ENCODE assay signal across 2 cellular contexts in the genomic region with DNA sequence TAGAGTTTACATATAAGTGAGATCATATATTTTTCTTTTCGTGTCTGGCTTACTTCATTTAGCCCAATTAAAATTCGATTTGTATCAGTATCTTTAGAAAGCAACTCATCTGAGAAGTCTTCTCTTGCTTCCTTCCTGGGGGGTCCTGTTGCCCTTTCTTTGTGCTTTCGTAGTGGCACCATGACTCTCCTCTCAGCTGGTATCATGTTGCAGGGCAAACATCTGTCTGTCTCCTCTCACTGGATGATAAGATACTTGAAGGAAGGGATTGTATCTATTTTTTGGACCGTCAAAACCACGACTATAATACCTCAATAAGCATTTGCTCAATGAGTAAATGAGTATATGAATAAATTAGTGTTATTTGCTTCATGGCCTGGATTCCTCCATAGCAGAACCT.
TF ChIP-seq lines count a peak whose summit lies in the region.

No MANE protein-coding gene starts in this region.

TF ChIP-seq in SK-N-SH, 30 proteins besides CTCF, POLR2A, EP300 and RAD21 (continued from another document):
- TF ChIP-seq, protein P1, sequence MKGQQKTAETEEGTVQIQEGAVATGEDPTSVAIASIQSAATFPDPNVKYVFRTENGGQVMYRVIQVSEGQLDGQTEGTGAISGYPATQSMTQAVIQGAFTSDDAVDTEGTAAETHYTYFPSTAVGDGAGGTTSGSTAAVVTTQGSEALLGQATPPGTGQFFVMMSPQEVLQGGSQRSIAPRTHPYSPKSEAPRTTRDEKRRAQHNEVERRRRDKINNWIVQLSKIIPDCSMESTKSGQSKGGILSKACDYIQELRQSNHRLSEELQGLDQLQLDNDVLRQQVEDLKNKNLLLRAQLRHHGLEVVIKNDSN (IDR thresholded peaks at IDR 0.05; ENCODE audit: borderline replicate concordance, low read depth): no peak
- TF ChIP-seq, protein P2, sequence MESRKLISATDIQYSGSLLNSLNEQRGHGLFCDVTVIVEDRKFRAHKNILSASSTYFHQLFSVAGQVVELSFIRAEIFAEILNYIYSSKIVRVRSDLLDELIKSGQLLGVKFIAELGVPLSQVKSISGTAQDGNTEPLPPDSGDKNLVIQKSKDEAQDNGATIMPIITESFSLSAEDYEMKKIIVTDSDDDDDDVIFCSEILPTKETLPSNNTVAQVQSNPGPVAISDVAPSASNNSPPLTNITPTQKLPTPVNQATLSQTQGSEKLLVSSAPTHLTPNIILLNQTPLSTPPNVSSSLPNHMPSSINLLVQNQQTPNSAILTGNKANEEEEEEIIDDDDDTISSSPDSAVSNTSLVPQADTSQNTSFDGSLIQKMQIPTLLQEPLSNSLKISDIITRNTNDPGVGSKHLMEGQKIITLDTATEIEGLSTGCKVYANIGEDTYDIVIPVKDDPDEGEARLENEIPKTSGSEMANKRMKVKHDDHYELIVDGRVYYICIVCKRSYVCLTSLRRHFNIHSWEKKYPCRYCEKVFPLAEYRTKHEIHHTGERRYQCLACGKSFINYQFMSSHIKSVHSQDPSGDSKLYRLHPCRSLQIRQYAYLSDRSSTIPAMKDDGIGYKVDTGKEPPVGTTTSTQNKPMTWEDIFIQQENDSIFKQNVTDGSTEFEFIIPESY (IDR thresholded peaks at IDR 0.05; ENCODE audit: borderline replicate concordance, low read depth): no peak
- TF ChIP-seq SIN3A (IDR thresholded peaks at IDR 0.05; ENCODE audit: borderline replicate concordance, low read depth, low read length): no peak
- no peak for TF ChIP-seq FOXJ3 (CRISPR knock-in tag; IDR thresholded peaks at IDR 0.05)
- TF ChIP-seq TAF1 (IDR thresholded peaks at IDR 0.05; ENCODE audit: borderline replicate concordance, low read depth, low read length): no peak
- TF ChIP-seq, protein P3, sequence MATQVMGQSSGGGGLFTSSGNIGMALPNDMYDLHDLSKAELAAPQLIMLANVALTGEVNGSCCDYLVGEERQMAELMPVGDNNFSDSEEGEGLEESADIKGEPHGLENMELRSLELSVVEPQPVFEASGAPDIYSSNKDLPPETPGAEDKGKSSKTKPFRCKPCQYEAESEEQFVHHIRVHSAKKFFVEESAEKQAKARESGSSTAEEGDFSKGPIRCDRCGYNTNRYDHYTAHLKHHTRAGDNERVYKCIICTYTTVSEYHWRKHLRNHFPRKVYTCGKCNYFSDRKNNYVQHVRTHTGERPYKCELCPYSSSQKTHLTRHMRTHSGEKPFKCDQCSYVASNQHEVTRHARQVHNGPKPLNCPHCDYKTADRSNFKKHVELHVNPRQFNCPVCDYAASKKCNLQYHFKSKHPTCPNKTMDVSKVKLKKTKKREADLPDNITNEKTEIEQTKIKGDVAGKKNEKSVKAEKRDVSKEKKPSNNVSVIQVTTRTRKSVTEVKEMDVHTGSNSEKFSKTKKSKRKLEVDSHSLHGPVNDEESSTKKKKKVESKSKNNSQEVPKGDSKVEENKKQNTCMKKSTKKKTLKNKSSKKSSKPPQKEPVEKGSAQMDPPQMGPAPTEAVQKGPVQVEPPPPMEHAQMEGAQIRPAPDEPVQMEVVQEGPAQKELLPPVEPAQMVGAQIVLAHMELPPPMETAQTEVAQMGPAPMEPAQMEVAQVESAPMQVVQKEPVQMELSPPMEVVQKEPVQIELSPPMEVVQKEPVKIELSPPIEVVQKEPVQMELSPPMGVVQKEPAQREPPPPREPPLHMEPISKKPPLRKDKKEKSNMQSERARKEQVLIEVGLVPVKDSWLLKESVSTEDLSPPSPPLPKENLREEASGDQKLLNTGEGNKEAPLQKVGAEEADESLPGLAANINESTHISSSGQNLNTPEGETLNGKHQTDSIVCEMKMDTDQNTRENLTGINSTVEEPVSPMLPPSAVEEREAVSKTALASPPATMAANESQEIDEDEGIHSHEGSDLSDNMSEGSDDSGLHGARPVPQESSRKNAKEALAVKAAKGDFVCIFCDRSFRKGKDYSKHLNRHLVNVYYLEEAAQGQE (IDR thresholded peaks at IDR 0.05; ENCODE audit: low read depth, low read length): no peak
- TF ChIP-seq YY1 (IDR thresholded peaks at IDR 0.05; ENCODE audit: low read depth): no peak
- TF ChIP-seq POLR2AphosphoS5 (IDR thresholded peaks at IDR 0.05; ENCODE audit: low read depth, low read length): no peak
- TF ChIP-seq GABPA (IDR thresholded peaks at IDR 0.05; ENCODE audit: low read depth): no peak
TF ChIP-seq in SK-N-SH: peak in this region for 0.

TF ChIP-seq in SK-N-SH treated with all-trans-retinoic acid at 6 μM for 48 hours, 23 proteins besides CTCF, POLR2A, EP300 and RAD21 (continued from another document):
- TF ChIP-seq, protein P4, sequence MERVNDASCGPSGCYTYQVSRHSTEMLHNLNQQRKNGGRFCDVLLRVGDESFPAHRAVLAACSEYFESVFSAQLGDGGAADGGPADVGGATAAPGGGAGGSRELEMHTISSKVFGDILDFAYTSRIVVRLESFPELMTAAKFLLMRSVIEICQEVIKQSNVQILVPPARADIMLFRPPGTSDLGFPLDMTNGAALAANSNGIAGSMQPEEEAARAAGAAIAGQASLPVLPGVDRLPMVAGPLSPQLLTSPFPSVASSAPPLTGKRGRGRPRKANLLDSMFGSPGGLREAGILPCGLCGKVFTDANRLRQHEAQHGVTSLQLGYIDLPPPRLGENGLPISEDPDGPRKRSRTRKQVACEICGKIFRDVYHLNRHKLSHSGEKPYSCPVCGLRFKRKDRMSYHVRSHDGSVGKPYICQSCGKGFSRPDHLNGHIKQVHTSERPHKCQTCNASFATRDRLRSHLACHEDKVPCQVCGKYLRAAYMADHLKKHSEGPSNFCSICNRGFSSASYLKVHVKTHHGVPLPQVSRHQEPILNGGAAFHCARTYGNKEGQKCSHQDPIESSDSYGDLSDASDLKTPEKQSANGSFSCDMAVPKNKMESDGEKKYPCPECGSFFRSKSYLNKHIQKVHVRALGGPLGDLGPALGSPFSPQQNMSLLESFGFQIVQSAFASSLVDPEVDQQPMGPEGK (CRISPR knock-in tag; IDR thresholded peaks at IDR 0.05; ENCODE audit: borderline replicate concordance): no peak
